In genomic region chr6:5814116-5814515, GRCh38 we compare ENCODE assay signal across 2 cellular contexts.
TF ChIP-seq lines count a peak whose summit lies in the region.

No MANE protein-coding gene starts in this region.

TF ChIP-seq in HepG2, 621 proteins besides CTCF, POLR2A, EP300 and RAD21 (continued from another document):
- no peak for TF ChIP-seq HINFP (CRISPR knock-in tag; IDR thresholded peaks at IDR 0.05; ENCODE audit: low read depth)
- no peak for TF ChIP-seq REPIN1 (CRISPR knock-in tag; IDR thresholded peaks at IDR 0.05; ENCODE audit: borderline replicate concordance, low read depth)
- no peak for TF ChIP-seq TP53 (CRISPR knock-in tag; conservative IDR thresholded peaks at IDR 0.05)
- no peak for TF ChIP-seq FOXK1 (CRISPR knock-in tag; IDR thresholded peaks at IDR 0.05; ENCODE audit: borderline replicate concordance, low read depth)
- TF ChIP-seq ZNF503 (CRISPR knock-in tag; IDR thresholded peaks at IDR 0.05), result no peak
- TF ChIP-seq SAP130 (CRISPR knock-in tag; IDR thresholded peaks at IDR 0.05; ENCODE audit: low read depth), result no peak
- TF ChIP-seq ZBTB14 (CRISPR knock-in tag; IDR thresholded peaks at IDR 0.05), result no peak
- TF ChIP-seq RNF2 (conservative IDR thresholded peaks at IDR 0.05; ENCODE audit: low read depth), result no peak
- no peak for TF ChIP-seq GABPA (IDR thresholded peaks at IDR 0.05; ENCODE audit: low read depth, low read length)
- TF ChIP-seq GABPA (CRISPR knock-in tag; IDR thresholded peaks at IDR 0.05; ENCODE audit: low read depth), result no peak
- no peak for TF ChIP-seq SMARCC2 (IDR thresholded peaks at IDR 0.05)
TF ChIP-seq in HepG2: peak in this region for 0.

TF ChIP-seq in SK-N-SH, 30 proteins besides CTCF, POLR2A, EP300 and RAD21 (continued from another document):
- no peak for TF ChIP-seq FOXJ3 (CRISPR knock-in tag; IDR thresholded peaks at IDR 0.05)
- TF ChIP-seq TCF12 (IDR thresholded peaks at IDR 0.05), result no peak
- TF ChIP-seq GABPA (IDR thresholded peaks at IDR 0.05; ENCODE audit: low read depth), result no peak
- no peak for TF ChIP-seq NRF1 (IDR thresholded peaks at IDR 0.05; ENCODE audit: low read depth, low read length)
- no peak for TF ChIP-seq USF1 (IDR thresholded peaks at IDR 0.05; ENCODE audit: borderline replicate concordance, low read depth)
- no peak for TF ChIP-seq SIN3A (IDR thresholded peaks at IDR 0.05; ENCODE audit: borderline replicate concordance, low read depth, low read length)
- TF ChIP-seq USF2 (IDR thresholded peaks at IDR 0.05; ENCODE audit: borderline replicate concordance, low read depth, low read length), result no peak
- TF ChIP-seq MAX (IDR thresholded peaks at IDR 0.05; ENCODE audit: low read depth), result no peak
- no peak for TF ChIP-seq GATA2 (CRISPR knock-in tag; IDR thresholded peaks at IDR 0.05)
- no peak for TF ChIP-seq JUND (IDR thresholded peaks at IDR 0.05)
- no peak for TF ChIP-seq SMC3 (IDR thresholded peaks at IDR 0.05; ENCODE audit: low read depth, low read length)
- TF ChIP-seq RFX5 (IDR thresholded peaks at IDR 0.05; ENCODE audit: low read length), result no peak
- TF ChIP-seq REST (IDR thresholded peaks at IDR 0.05; ENCODE audit: low read depth, low read length), result no peak
- no peak for TF ChIP-seq FOSL2 (IDR thresholded peaks at IDR 0.05; ENCODE audit: borderline replicate concordance, low read depth)
- no peak for TF ChIP-seq PBX3 (IDR thresholded peaks at IDR 0.05)
- TF ChIP-seq IRF3 (IDR thresholded peaks at IDR 0.05; ENCODE audit: low read depth, low read length), result no peak
